Comparison of ENCODE assay signal across 8 cellular contexts in genomic region chr2:20135631-20136050, GRCh38.
A peak's percentile ranks its signal among the peaks of the same experiment; 100 is the strongest.
DNase-seq lines count a peak whose midpoint lies in the region; ATAC-seq and TF ChIP-seq lines count a peak whose summit lies in the region.

No MANE protein-coding gene starts in this region.

- no peak overlapping the region for H3K27ac ChIP-seq in neuronal stem cell (replicated peaks; ENCODE audit: low read length)

- no peak overlapping the region for H3K4ac ChIP-seq in neuronal stem cell (ENCODE audit: low read length)

- WGBS in neuronal stem cell (ENCODE audit: extremely low coverage in 2 of 2, insufficient read length in 2 of 2, insufficient replicate concordance in 1 of 2), 2 donors, result no CpG with 5 or more reads among the region's 10 CpGs

- no peak overlapping the region for H3K4me2 ChIP-seq in neuronal stem cell (ENCODE audit: insufficient read depth, low read length, poor library complexity, severe bottlenecking)

- H4K91ac ChIP-seq in neuronal stem cell (ENCODE audit: low read depth, low read length, poor library complexity), result no peak overlapping the region

- H3K79me1 ChIP-seq in neuronal stem cell (ENCODE audit: low read depth, low read length), result no peaks in the 10 kb centered on the region

- H2BK12ac ChIP-seq in neuronal stem cell (ENCODE audit: low read length), result no peak overlapping the region

- H3K27me3 ChIP-seq in neuronal stem cell (ENCODE audit: control insufficient read depth in 3 of 3, insufficient read depth in 3 of 3, low read depth in 1 of 3, low read length in 3 of 3), result peaks cover 0 to 18% (median 3%) of the 10 kb centered on the region in 3 experiments

- H3K4me3 ChIP-seq in neuronal stem cell (ENCODE audit: low read length in 2 of 2), result no peak overlapping the region

- H3K23ac ChIP-seq in neuronal stem cell (ENCODE audit: low read depth, low read length, poor library complexity), result no peak overlapping the region

- peak overlapping the region; percentile 87 for H2BK5ac ChIP-seq in neuronal stem cell (ENCODE audit: low read length)

- peak overlapping the region; percentile 98 for H2AK5ac ChIP-seq in neuronal stem cell (ENCODE audit: low read depth, low read length)

- no peaks in the 10 kb centered on the region for H3K9me3 ChIP-seq in neuronal stem cell (replicated peaks in 1 of 2; ENCODE audit: control insufficient read depth in 2 of 2, insufficient read depth in 1 of 2, low read depth in 1 of 2, low read length in 2 of 2)

- H2AFZ ChIP-seq in neuronal stem cell (ENCODE audit: low read length), result no peak overlapping the region

- H3K14ac ChIP-seq in neuronal stem cell (ENCODE audit: low read length), result no peak overlapping the region

- peak; percentile 92 for TF ChIP-seq CTCF in GM12872 (IDR thresholded peaks at IDR 0.05; ENCODE audit: insufficient read depth, low read depth, low read length)

- no peak overlapping the region for H3K9ac ChIP-seq in neuronal stem cell (ENCODE audit: low read depth, low read length, poor library complexity)

- no peak overlapping the region for H4K8ac ChIP-seq in neuronal stem cell (ENCODE audit: low read depth, low read length)

- peak; percentile 69 for ATAC-seq in HG02623 (IDR thresholded peaks at IDR 0.05; ENCODE audit: unreplicated experiment)

- peak overlapping the region; percentile 39 for H3K18ac ChIP-seq in neuronal stem cell (ENCODE audit: low read length)

- H2BK15ac ChIP-seq in neuronal stem cell (ENCODE audit: low read length), result peak overlapping the region; percentile 93

- H2BK120ac ChIP-seq in neuronal stem cell (ENCODE audit: low read depth, low read length), result no peak overlapping the region

- H3K4me1 ChIP-seq in neuronal stem cell (ENCODE audit: control insufficient read depth in 2 of 2, insufficient read depth in 1 of 2, low read depth in 1 of 2, low read length in 2 of 2), result peaks cover 14 to 19% of the 10 kb centered on the region in 2 donors

- H3K36me3 ChIP-seq in neuronal stem cell (replicated peaks in 1 of 2; ENCODE audit: control insufficient read depth in 2 of 2, insufficient read depth in 2 of 2, low read length in 2 of 2), result no peaks in the 10 kb centered on the region

- DNase-seq in A172 (ENCODE audit: low spot score) (peak; percentile 67), NCI-H1092 (lab: John Stamatoyannopoulos, UW) (peak; percentile 10), fibroblast of peridontal ligament (ENCODE audit: extremely low read depth) (peak; percentile 68), neuronal stem cell (ENCODE audit: low spot score) (peak; percentile 36), NCI-H2029 treated with DMSO at 0.1 percent for 48 hours (lab: John Stamatoyannopoulos, UW) (no peak)
- peak; percentile 63 for DNase-seq in activated CD4-positive, alpha-beta T cell treated with anti-CD3 and anti-CD28 coated beads for 48 hours
